20 cellular contexts compared by ENCODE assay signal in genomic region chr2:48258750-48259149, GRCh38.
"Had no signal": no experiment of that assay in that cellular context is flagged by ENCODE, and none has a peak within 500 bp of the region (broad histone marks: within the 10 kb centered on the region; RNA-seq: fewer than 3 reads in every experiment).

No MANE protein-coding gene starts in this region.

- H3K27ac Mint-ChIP-seq: activated CD4-positive, alpha-beta T cell treated with anti-CD3 and anti-CD28 coated beads for 36 hours; activated naive CD4-positive, alpha-beta T cell treated with anti-CD3 and anti-CD28 coated beads, Interleukin-2, amount 50 U/mL, for 72 hours; activated T-helper 1 cell treated with anti-CD3 and anti-CD28 coated beads, Interleukin-12 subunit alpha, Interleukin-12 subunit beta, Interleukin-2, Interleukin-4 antibody, amounts not matched to agents 30 ng/mL and 10 ng/mL and 1 ng/mL, durations not matched to agents 14 hours and 24 hours and 36 hours; dendritic cell treated with granulocyte-macrophage colony-stimulating factor and Interleukin-4, amounts not matched to agents 40 ng/mL and 50 ng/mL, for 4 days; nephron progenitor cell had no signal

- H3K4me3 ChIP-seq: adrenal gland, gastroesophageal sphincter, spleen had no signal

- H3K9me3 ChIP-seq: adrenal gland, gastroesophageal sphincter, spleen had no signal

- H3K4me1 Mint-ChIP-seq: activated CD4-positive, alpha-beta T cell treated with anti-CD3 and anti-CD28 coated beads for 36 hours; nephron progenitor cell had no signal

- H3K4me3 Mint-ChIP-seq: activated CD4-positive, alpha-beta T cell treated with anti-CD3 and anti-CD28 coated beads for 36 hours; activated T-helper 1 cell treated with anti-CD3 and anti-CD28 coated beads, Interleukin-12 subunit alpha, Interleukin-12 subunit beta, Interleukin-2, Interleukin-4 antibody, amounts not matched to agents 30 ng/mL and 10 ng/mL and 1 ng/mL, durations not matched to agents 14 hours and 24 hours and 36 hours; dendritic cell treated with granulocyte-macrophage colony-stimulating factor and Interleukin-4, amounts not matched to agents 40 ng/mL and 50 ng/mL, for 4 days; nephron progenitor cell had no signal

- FAIRE-seq: astrocyte, bronchial epithelial cell, urothelium cell line had no signal

- H3K9me3 Mint-ChIP-seq: activated naive CD4-positive, alpha-beta T cell treated with anti-CD3 and anti-CD28 coated beads, Interleukin-2, amount 50 U/mL, for 72 hours; activated T-helper 1 cell treated with anti-CD3 and anti-CD28 coated beads, Interleukin-12 subunit alpha, Interleukin-12 subunit beta, Interleukin-2, Interleukin-4 antibody, amounts not matched to agents 30 ng/mL and 10 ng/mL and 1 ng/mL, durations not matched to agents 14 hours and 24 hours and 36 hours; dendritic cell treated with granulocyte-macrophage colony-stimulating factor and Interleukin-4, amounts not matched to agents 40 ng/mL and 50 ng/mL, for 4 days; nephron progenitor cell had no signal

- DNase-seq: activated CD4-positive, alpha-beta T cell treated with anti-CD3 and anti-CD28 coated beads for 36 hours; activated CD4-positive, alpha-beta T cell treated with anti-CD3 and anti-CD28 coated beads, Interleukin-2, amount 50 U/mL, for 48 hours; activated gamma-delta T cell treated with Interleukin-2 at 50 U/mL for 16 hours; activated T-cell treated with anti-CD3 and anti-CD28 coated beads for 4 hours; adrenal gland; effector CD8-positive, alpha-beta T cell; midbrain; nephron progenitor cell; occipital lobe; posterior cingulate gyrus; spleen; stimulated activated naive CD4-positive, alpha-beta T cell had no signal

- H3K36me3 Mint-ChIP-seq: activated naive CD4-positive, alpha-beta T cell treated with anti-CD3 and anti-CD28 coated beads, Interleukin-2, amount 50 U/mL, for 72 hours had no signal

- H3K4me1 ChIP-seq: adrenal gland, gastroesophageal sphincter had no signal

- H3K36me3 ChIP-seq: adrenal gland, gastroesophageal sphincter, spleen had no signal

- H3K27ac ChIP-seq: adrenal gland, gastroesophageal sphincter had no signal

- H3K27me3 ChIP-seq: adrenal gland, gastroesophageal sphincter, spleen had no signal

- H3K27me3 Mint-ChIP-seq: activated CD4-positive, alpha-beta T cell treated with anti-CD3 and anti-CD28 coated beads for 36 hours; dendritic cell treated with granulocyte-macrophage colony-stimulating factor and Interleukin-4, amounts not matched to agents 40 ng/mL and 50 ng/mL, for 4 days had no signal

- ATAC-seq: activated CD4-positive, alpha-beta T cell treated with anti-CD3 and anti-CD28 coated beads for 36 hours; activated naive CD4-positive, alpha-beta T cell treated with anti-CD3 and anti-CD28 coated beads, Interleukin-2, amount 50 U/mL, for 72 hours; esophagus mucosa; gastroesophageal sphincter had no signal
